Comparison of ENCODE assay signal across 29 cellular contexts in genomic region chr2:213861638-213862037, GRCh38.
"Had no signal": no experiment of that assay in that cellular context is flagged by ENCODE, and none has a peak within 500 bp of the region (broad histone marks: within the 10 kb centered on the region; RNA-seq: fewer than 3 reads in every experiment).

No MANE protein-coding gene starts in this region.

- H3K9ac ChIP-seq: SK-N-SH had no signal

- FAIRE-seq: bronchial epithelial cell had no signal

- H3K4me3 Mint-ChIP-seq: activated CD8-positive, alpha-beta T cell treated with anti-CD3 and anti-CD28 coated beads, Interleukin-2, amount 10 ng/mL, durations not matched to agents 7 days and 5 days; activated naive CD4-positive, alpha-beta T cell treated with anti-CD3 and anti-CD28 coated beads, Interleukin-2, amount 50 U/mL, for 24 hours; T-helper 2 cell treated with Interferon-gamma antibody and Interleukin-4, amounts not matched to agents 5 μg/mL and 100 μg/mL, for 36 hours; WTC11 had no signal

- H3K27ac Mint-ChIP-seq: activated CD8-positive, alpha-beta T cell treated with anti-CD3 and anti-CD28 coated beads, Interleukin-2, amount 10 ng/mL, durations not matched to agents 7 days and 5 days; activated naive CD4-positive, alpha-beta T cell treated with anti-CD3 and anti-CD28 coated beads, Interleukin-2, amount 50 U/mL, for 24 hours; T-helper 2 cell treated with Interferon-gamma antibody and Interleukin-4, amounts not matched to agents 5 μg/mL and 100 μg/mL, for 36 hours; WTC11 had no signal

- H3K4me1 Mint-ChIP-seq: activated naive CD4-positive, alpha-beta T cell treated with anti-CD3 and anti-CD28 coated beads, Interleukin-2, amount 50 U/mL, for 24 hours; WTC11 had no signal

- H3K9me3 ChIP-seq: SJCRH30, SK-N-SH had no signal

- H3K4me3 ChIP-seq: SJCRH30 had no signal

- H3K36me3 Mint-ChIP-seq: activated naive CD4-positive, alpha-beta T cell treated with anti-CD3 and anti-CD28 coated beads, Interleukin-2, amount 50 U/mL, for 24 hours; WTC11 had no signal

- H3K27me3 Mint-ChIP-seq: activated naive CD4-positive, alpha-beta T cell treated with anti-CD3 and anti-CD28 coated beads, Interleukin-2, amount 50 U/mL, for 24 hours had no signal

- H3K36me3 ChIP-seq: SJCRH30 had no signal

- H3K4me1 ChIP-seq: SJCRH30 had no signal

- DNase-seq: activated CD4-positive, alpha-beta T cell treated with anti-CD3 and anti-CD28 coated beads for 48 hours; activated CD4-positive, alpha-beta T cell treated with anti-CD3 and anti-CD28 coated beads, Interleukin-2, amount 50 U/mL, for 4 hours; activated CD4-positive, CD25-positive, alpha-beta regulatory T cell treated with anti-CD3 and anti-CD28 coated beads, Interleukin-2, amount 50 U/mL, for 72 hours; activated CD8-positive, alpha-beta memory T cell treated with anti-CD3 and anti-CD28 coated beads, Interleukin-2, amount 50 U/mL, for 48 hours; activated CD8-positive, alpha-beta T cell treated with anti-CD3 and anti-CD28 coated beads, Interleukin-2, amount 10 ng/mL, durations not matched to agents 7 days and 5 days; activated naive CD4-positive, alpha-beta T cell; activated T-cell treated with anti-CD3 and anti-CD28 coated beads, Interleukin-2, amount 50 U/mL, for 1 hour; aorta; central memory CD4-positive, alpha-beta T cell; KG1; NCI-H1048; NCI-H1694; NCI-H2029; NCI-H2107; NCI-H2171 treated with DMSO at 0.1 percent for 48 hours; NCI-H345; NCI-H510A; NCI-H69; NK-92 treated with Interleukin-12 subunit alpha and Interleukin-12 subunit beta, amount 100 ng/mL, for 24 hours; OCI-M1; Right ventricle myocardium superior; SJCRH30; SK-N-SH had no signal

- H3K4me2 ChIP-seq: SK-N-SH had no signal

- H3K27ac ChIP-seq: RWPE1, SJCRH30 had no signal

- H3K27me3 ChIP-seq: SJCRH30 had no signal

- H3K9me3 Mint-ChIP-seq: activated naive CD4-positive, alpha-beta T cell treated with anti-CD3 and anti-CD28 coated beads, Interleukin-2, amount 50 U/mL, for 24 hours; T-helper 2 cell treated with Interferon-gamma antibody and Interleukin-4, amounts not matched to agents 5 μg/mL and 100 μg/mL, for 36 hours had no signal

- ATAC-seq: activated CD8-positive, alpha-beta T cell treated with anti-CD3 and anti-CD28 coated beads, Interleukin-2, amount 10 ng/mL, durations not matched to agents 7 days and 5 days; Panc1 had no signal
